In genomic region chr17:57875109-57876022, GRCh38 we compare ENCODE assay signal across 8 cellular contexts. TPM values are rescaled to one million over a fixed set of nuclear protein-coding genes. Genes with fewer than 3 reads are reported as not detected.
DNase-seq lines count a peak whose midpoint lies in the region; ATAC-seq and TF ChIP-seq lines count a peak whose summit lies in the region.

No MANE protein-coding gene starts in this region.

- peak; percentile 48 for TF ChIP-seq EP300 in esophagus muscularis mucosa (IDR thresholded peaks at IDR 0.05)

- H3K36me3 ChIP-seq in esophagus muscularis mucosa: peaks cover 13 to 73% (median 62%) of the 10 kb centered on the region in 4 donors

- H3K4me3 ChIP-seq in esophagus muscularis mucosa: peak overlapping the region; percentile 28 to 44 (median 34)

- peak overlapping the region; percentile 88 to 95 (median 93) for H3K27ac ChIP-seq in esophagus muscularis mucosa (replicated peaks in 1 of 4)

- intact Hi-C loops in esophagus muscularis mucosa (cut with DNase I): loop anchor here (5.0 kb wide), 2 partner anchors 72 to 112 kb away; partner anchors contain the start of gene VEZF1

- no peak for TF ChIP-seq POLR2A in esophagus muscularis mucosa (IDR thresholded peaks at IDR 0.05; ENCODE audit: low read depth)

- H3K9me3 ChIP-seq in esophagus muscularis mucosa: no peaks in the 10 kb centered on the region

- H3K27me3 ChIP-seq in esophagus muscularis mucosa: no peaks in the 10 kb centered on the region

- 16% methylated on average over 10 of the region's 13 CpGs for WGBS in esophagus muscularis mucosa

- ATAC-seq in HG02973 (IDR thresholded peaks at IDR 0.05; ENCODE audit: unreplicated experiment) (no peak), GM21825 (IDR thresholded peaks at IDR 0.05; ENCODE audit: unreplicated experiment) (no peak), HG03095 (IDR thresholded peaks at IDR 0.05; ENCODE audit: unreplicated experiment) (no peak)

- DNase-seq in NCI-H1417 (lab: John Stamatoyannopoulos, UW) (peak in 2 of 3 experiments; percentile 18 to 55), NCI-H1417 treated with DMSO at 0.1 percent for 48 hours (lab: John Stamatoyannopoulos, UW) (no peak), RPMI8226 (peak; percentile 95), esophagus muscularis mucosa (ENCODE audit: extremely low spot score) (no peak), myocyte (ENCODE audit: low read depth) (peak; percentile 98)

- TF ChIP-seq CTCF in esophagus muscularis mucosa (IDR thresholded peaks at IDR 0.05): peak; percentile 34 to 75 (median 37)

- H3K4me1 ChIP-seq in esophagus muscularis mucosa: peaks cover 80 to 100% (median 92%) of the 10 kb centered on the region in 4 donors

RNA-seq across cellular contexts. Expression of gene MRPS23, which starts 25.5 kb away (rescaled TPM):
- total RNA-seq in esophagus muscularis mucosa (10 to 100 TPM; 11.6 to 22.2 (median 16.9) TPM), myocyte (23.3 and 27.3 TPM in 2 replicates)
- polyA plus RNA-seq in myocyte (2012): 58.8 TPM

Comparison
In these comparisons a context has a peak if more than half of its experiments do, and no peak if none do; other contexts are left out.
1. DNase-seq: peak in NCI-H1417 (2 of 3), RPMI8226 (single experiment) and myocyte (single experiment); none in NCI-H1417 treated with DMSO at 0.1 percent for 48 hours (single experiment) and esophagus muscularis mucosa (single experiment).